Comparison of ENCODE assay signal across 8 cellular contexts in the genomic region with DNA sequence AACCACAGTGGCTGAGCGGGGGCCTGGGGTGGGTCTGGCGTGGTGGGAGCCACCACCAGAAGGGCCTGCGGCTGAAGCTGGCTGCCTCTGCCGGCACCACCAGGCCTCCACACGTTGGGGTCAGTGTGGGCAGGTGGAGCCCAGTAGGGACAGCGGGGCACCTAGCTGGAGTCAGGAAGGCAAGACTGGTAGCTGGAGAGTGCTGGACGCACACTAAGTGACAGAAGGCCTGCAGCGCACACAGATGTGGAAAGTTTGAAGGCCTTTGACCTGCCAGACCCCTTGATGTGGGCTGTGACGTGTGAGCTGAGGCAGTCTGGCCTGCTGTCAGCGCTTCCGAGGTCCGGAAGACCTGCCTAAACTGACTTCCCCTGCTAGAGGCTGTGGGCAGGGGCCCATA. TPM values are rescaled to one million over a fixed set of nuclear protein-coding genes. Genes with fewer than 3 reads are reported as not detected.
DNase-seq lines count a peak whose midpoint lies in the region; ATAC-seq and TF ChIP-seq lines count a peak whose summit lies in the region.

No MANE protein-coding gene starts in this region.

- H2AFZ ChIP-seq in mammary epithelial cell (ENCODE audit: low read depth, low read length) = no peak overlapping the region

- no peak overlapping the region for H3K9ac ChIP-seq in mammary epithelial cell (ENCODE audit: insufficient read depth, low read length)

- dilution Hi-C loops in mammary epithelial cell (cut with HindIII; ENCODE audit: low sequenced_read_pairs) = no loop called here

- H3K27ac ChIP-seq in mammary epithelial cell (ENCODE audit: insufficient read depth, low read depth, low read length) = no peak overlapping the region
- H3K27ac ChIP-seq in esophagus muscularis mucosa (replicated peaks in 1 of 4) = peak overlapping the region; percentile 64 to 83 (median 76)
- peak overlapping the region; percentile 75 for H3K27ac ChIP-seq in neutrophil
- peak overlapping the region; percentile 30 to 76 for H3K27ac ChIP-seq in aorta (ENCODE audit: low read depth in 1 of 2, low read length in 2 of 2)

- 68% methylated on average over 10 of the region's 12 CpGs for WGBS in mammary epithelial cell (ENCODE audit: low coverage, missing lambda C conversion rate)
- 57% methylated on average over 4 of the region's 12 CpGs for WGBS in esophagus muscularis mucosa
- 48 to 52% methylated on average over 12 of the region's 12 CpGs for WGBS in aorta, 2 donors

- POLR2A ChIA-PET in MCF 10A (lab: Yijun Ruan, JAX) = interaction anchor here (0.7 to 1.6 kb wide), 2 partner anchors 21 to 69 kb away, joined by 3 read pairs; no protein-coding TSS in a partner anchor

- H3K27me3 Mint-ChIP-seq in MCF 10A (ENCODE audit: insufficient read depth, unreplicated experiment) = no peaks in the 10 kb centered on the region

- H3K79me2 ChIP-seq in mammary epithelial cell (ENCODE audit: insufficient read depth, low read length) = no peaks in the 10 kb centered on the region

- no peak for TF ChIP-seq CTCF in MCF 10A (IDR thresholded peaks at IDR 0.05; ENCODE audit: unreplicated experiment)
- TF ChIP-seq CTCF in mammary epithelial cell (conservative IDR thresholded peaks at IDR 0.05 in 1 of 2, IDR thresholded peaks at IDR 0.05 in 1 of 2; ENCODE audit: extremely low read depth in 1 of 2, insufficient read depth in 1 of 2, low read depth in 1 of 2, low read length in 2 of 2) = no peak
- no peak for TF ChIP-seq CTCF in esophagus muscularis mucosa (IDR thresholded peaks at IDR 0.05)
- TF ChIP-seq CTCF in neutrophil (IDR thresholded peaks at IDR 0.05) = no peak

- CTCF ChIA-PET in MCF 10A (lab: Yijun Ruan, JAX) = interaction anchor here (0.6 to 1.1 kb wide), 3 partner anchors 17 to 84 kb away, joined by 3 read pairs; no protein-coding TSS in a partner anchor
- CTCF ChIA-PET in mammary epithelial cell (lab: Charles Lee; ENCODE audit: low non-redundant PET) = no interaction called here

- no peak for TF ChIP-seq EP300 in esophagus muscularis mucosa (IDR thresholded peaks at IDR 0.05)

- H3K27ac Mint-ChIP-seq in MCF 10A (ENCODE audit: low read depth, unreplicated experiment) = peak overlapping the region; percentile 26

- H3K4me3 ChIP-seq in mammary epithelial cell (replicated peaks in 1 of 3; ENCODE audit: insufficient read depth in 1 of 3, low read depth in 2 of 3, low read length in 3 of 3) (no peak overlapping the region), esophagus muscularis mucosa (no peak overlapping the region), neutrophil (ENCODE audit: low read depth in 1 of 2, low read length in 1 of 2) (no peak overlapping the region), aorta (ENCODE audit: low read length in 2 of 2) (no peak overlapping the region)

- no peaks in the 10 kb centered on the region for H3K9me3 Mint-ChIP-seq in MCF 10A (ENCODE audit: unreplicated experiment)

- H3K36me3 Mint-ChIP-seq in MCF 10A (ENCODE audit: insufficient read depth, unreplicated experiment) = peaks cover 5% of the 10 kb centered on the region

- no peaks in the 10 kb centered on the region for H4K20me1 ChIP-seq in mammary epithelial cell (ENCODE audit: insufficient read depth, low read length)

- BruUV-seq in MCF 10A (replicated peaks; lab: Mats Ljungman, UMichigan) = no TSS peak
- no TSS peak for BruUV-seq in mammary epithelial cell (replicated peaks; lab: Mats Ljungman, UMichigan)

- no peak for TF ChIP-seq POLR2A in esophagus muscularis mucosa (IDR thresholded peaks at IDR 0.05; ENCODE audit: low read depth)

- peaks cover 12% of the 10 kb centered on the region for H3K4me1 Mint-ChIP-seq in MCF 10A (ENCODE audit: insufficient read depth, unreplicated experiment)

- DNase-seq in MCF 10A (ENCODE audit: unreplicated experiment) (no peak), mammary epithelial cell (no peak), esophagus muscularis mucosa (ENCODE audit: extremely low spot score) (no peak), aorta (peak in 1 of 2 donors; percentile 57), NCI-H2107 treated with DMSO at 0.1 percent for 48 hours (lab: John Stamatoyannopoulos, UW; ENCODE audit: unreplicated experiment) (no peak), NCI-H2196 (lab: John Stamatoyannopoulos, UW; ENCODE audit: unreplicated experiment) (no peak)

- H3K9me3 ChIP-seq in mammary epithelial cell (replicated peaks; ENCODE audit: insufficient read depth, low read length) (no peaks in the 10 kb centered on the region), esophagus muscularis mucosa (no peaks in the 10 kb centered on the region), neutrophil (no peaks in the 10 kb centered on the region), aorta (ENCODE audit: control insufficient read depth, low read length) (no peaks in the 10 kb centered on the region)

- H3K36me3 ChIP-seq in mammary epithelial cell (ENCODE audit: insufficient read depth, low read length) (no peaks in the 10 kb centered on the region), esophagus muscularis mucosa (no peaks in the 10 kb centered on the region), neutrophil (no peaks in the 10 kb centered on the region), aorta (ENCODE audit: control insufficient read depth in 1 of 2, insufficient read depth in 2 of 2, low read length in 1 of 2) (no peaks in the 10 kb centered on the region)

- peak; percentile 33 for ATAC-seq in aorta (ENCODE audit: low FRiP score)
- ATAC-seq in HG03159 (IDR thresholded peaks at IDR 0.05; ENCODE audit: unreplicated experiment) = no peak

- no peak overlapping the region for H3K4me3 Mint-ChIP-seq in MCF 10A (ENCODE audit: unreplicated experiment)

- peaks cover 15% of the 10 kb centered on the region for H3K4me1 ChIP-seq in mammary epithelial cell (ENCODE audit: insufficient read depth, low read length)
- H3K4me1 ChIP-seq in esophagus muscularis mucosa = peaks cover 29 to 47% (median 34%) of the 10 kb centered on the region in 4 donors
- peaks cover 23 to 28% of the 10 kb centered on the region in 2 experiments for H3K4me1 ChIP-seq in neutrophil (ENCODE audit: control insufficient read depth in 1 of 2, insufficient read depth in 1 of 2, low read depth in 1 of 2, low read length in 1 of 2)
- peaks cover 0 to 2% of the 10 kb centered on the region in 2 donors for H3K4me1 ChIP-seq in aorta (ENCODE audit: control insufficient read depth in 1 of 2, insufficient read depth in 2 of 2, low read length in 2 of 2)

- H3K27me3 ChIP-seq in mammary epithelial cell (ENCODE audit: insufficient read depth, low read length) = no peaks in the 10 kb centered on the region
- no peaks in the 10 kb centered on the region for H3K27me3 ChIP-seq in esophagus muscularis mucosa
- no peaks in the 10 kb centered on the region for H3K27me3 ChIP-seq in neutrophil
- H3K27me3 ChIP-seq in aorta (ENCODE audit: control insufficient read depth in 1 of 2, insufficient read depth in 2 of 2, low read length in 1 of 2) = no peaks in the 10 kb centered on the region

- in situ Hi-C loops in mammary epithelial cell (cut with MboI; ENCODE audit: low sequenced_read_pairs in 2 of 2) = no loop called here

- no peak overlapping the region for H3K4me2 ChIP-seq in mammary epithelial cell (ENCODE audit: insufficient read depth, low read depth, low read length)

- intact Hi-C loops in MCF 10A (cut with micrococcal nuclease) = no loop called here
- intact Hi-C loops in mammary epithelial cell (cut with micrococcal nuclease) = loop anchor here (1.0 to 2.0 kb wide), 2 partner anchors 27 to 63 kb away; a partner anchor contains a TSS
- intact Hi-C loops in esophagus muscularis mucosa (cut with DNase I) = loop anchor here (5.0 kb wide), 1 partner anchor 52 kb away; no protein-coding TSS in a partner anchor
- intact Hi-C loops in aorta (cut with DNase I) = loop anchor here (2.0 to 5.0 kb wide), 4 partner anchors 25 to 62 kb away; no protein-coding TSS in a partner anchor

RNA-seq across cellular contexts. Expression of a gene that starts 26.3 kb away (rescaled TPM):
- total RNA-seq in MCF 10A (2022) = 14.2 and 19.3 TPM in 2 replicates
- total RNA-seq in mammary epithelial cell = 10 to 100 TPM in 1 of 2 donors, 1 to 10 TPM in 1; 3.5 to 14.5 TPM
- 2.4 TPM for polyA plus RNA-seq in mammary epithelial cell
- 7.4 TPM for polyA minus RNA-seq in mammary epithelial cell
- total RNA-seq in esophagus muscularis mucosa = 10 to 100 TPM; 10.6 to 20.0 (median 13.1) TPM
- total RNA-seq in aorta = 10 to 100 TPM; 49.1 to 53.8 TPM
- polyA plus RNA-seq in aorta = 10 to 100 TPM; 10.5 to 11.0 TPM
